ENCODE assay signal across 1 cellular context in genomic region chr2:159724795-159725572, GRCh38.
TF ChIP-seq lines count a peak whose summit lies in the region.

No MANE protein-coding gene starts in this region.

TF ChIP-seq in HepG2, 621 proteins besides CTCF, POLR2A, EP300 and RAD21:
- peak; percentile 63 for TF ChIP-seq ZMYM3 (CRISPR knock-in tag; IDR thresholded peaks at IDR 0.05)
